ENCODE assay signal across 28 cellular contexts in genomic region chr12:75939016-75939642, GRCh38.
DNase-seq lines count a peak whose midpoint lies in the region; ATAC-seq, FAIRE-seq and TF ChIP-seq lines count a peak whose summit lies in the region.
"Had no signal": no experiment of that assay in that cellular context is flagged by ENCODE, and none has a peak within 500 bp of the region (broad histone marks: within the 10 kb centered on the region; RNA-seq: fewer than 3 reads in every experiment).

No MANE protein-coding gene starts in this region.

- FAIRE-seq in endothelial cell of umbilical vein (lab: Jason Lieb, UNC): no peak
- FAIRE-seq: endometrium, GM18507, GM19239, HTR-8/SVneo had no signal

- POLR2A ChIA-PET in Panc1 (lab: Charles Lee): no interaction called here
- POLR2A ChIA-PET in endothelial cell of umbilical vein (lab: Charles Lee): no interaction called here

- no peaks in the 10 kb centered on the region for H3K36me3 ChIP-seq in Panc1 (ENCODE audit: control insufficient read depth, insufficient read depth, low read length)
- no peaks in the 10 kb centered on the region for H3K36me3 ChIP-seq in endothelial cell of umbilical vein (ENCODE audit: control insufficient read depth in 2 of 2, extremely low read depth in 1 of 2, insufficient read depth in 2 of 2, low read length in 2 of 2)
- no peaks in the 10 kb centered on the region for H3K36me3 ChIP-seq in mammary epithelial cell (ENCODE audit: insufficient read depth, low read length)
- H3K36me3 ChIP-seq: gastroesophageal sphincter had no signal

- peaks cover 8% of the 10 kb centered on the region; the same call in 1 of the 2 replicates for H3K9me3 ChIP-seq in Panc1 (ENCODE audit: control insufficient read depth, insufficient read depth, low read depth, low read length)
- H3K9me3 ChIP-seq in endothelial cell of umbilical vein (replicated peaks; ENCODE audit: control insufficient read depth, insufficient read depth, low read length): no peaks in the 10 kb centered on the region
- H3K9me3 ChIP-seq in mammary epithelial cell (replicated peaks; ENCODE audit: insufficient read depth, low read length): no peaks in the 10 kb centered on the region
- H3K9me3 ChIP-seq: gastroesophageal sphincter had no signal

- no peaks in the 10 kb centered on the region for H4K20me1 ChIP-seq in endothelial cell of umbilical vein (replicated peaks; ENCODE audit: control insufficient read depth, extremely low read depth, insufficient read depth, low read length)
- no peaks in the 10 kb centered on the region for H4K20me1 ChIP-seq in mammary epithelial cell (ENCODE audit: insufficient read depth, low read length)

- H3K27me3 ChIP-seq in Panc1 (ENCODE audit: control insufficient read depth, insufficient read depth, low read length) (no peaks in the 10 kb centered on the region), endothelial cell of umbilical vein (ENCODE audit: control insufficient read depth in 2 of 2, insufficient read depth in 2 of 2, low read length in 2 of 2) (no peaks in the 10 kb centered on the region), mammary epithelial cell (ENCODE audit: insufficient read depth, low read length) (no peaks in the 10 kb centered on the region)
- H3K27me3 ChIP-seq: dorsolateral prefrontal cortex, gastroesophageal sphincter had no signal

- no peak overlapping the region for H3K4me3 Mint-ChIP-seq in activated CD8-positive, alpha-beta memory T cell treated with anti-CD3 and anti-CD28 coated beads, Interleukin-2, amount 10 ng/mL, durations not matched to agents 7 days and 5 days
- H3K4me3 Mint-ChIP-seq: activated T-cell treated with anti-CD3 and anti-CD28 coated beads, Interleukin-2, amount 50 U/mL, for 4 hours; CD4-positive, alpha-beta memory T cell; central memory CD8-positive, alpha-beta T cell; nephron progenitor cell had no signal

- intact Hi-C loops in Panc1 (cut with micrococcal nuclease; ENCODE audit: unreplicated experiment): no loop called here
- intact Hi-C loops in endothelial cell of umbilical vein (cut with micrococcal nuclease): loop anchor here (1.0 kb wide), 1 partner anchor 92 kb away; the partner anchor contains the start of gene PHLDA1
- intact Hi-C loops in mammary epithelial cell (cut with micrococcal nuclease): no loop called here

- TF ChIP-seq POLR2A in endothelial cell of umbilical vein (IDR thresholded peaks at IDR 0.05; ENCODE audit: low read depth, low read length): no peak

- in situ Hi-C loops in Panc1 (cut with HindIII; ENCODE audit: low pct_unique_long_range_greater_than_20kb, low sequenced_read_pairs) (no loop called here), mammary epithelial cell (cut with MboI; ENCODE audit: low sequenced_read_pairs in 2 of 2) (no loop called here)

- WGBS in mammary epithelial cell (ENCODE audit: low coverage, missing lambda C conversion rate): 95% methylated on average over 5 of the region's 5 CpGs

- TF ChIP-seq CTCF in Panc1 (IDR thresholded peaks at IDR 0.05): no peak
- no peak for TF ChIP-seq CTCF in endothelial cell of umbilical vein (IDR thresholded peaks at IDR 0.05; ENCODE audit: extremely low read depth in 1 of 2, insufficient read depth in 1 of 2, low read depth in 1 of 2, low read length in 2 of 2)
- no peak for TF ChIP-seq CTCF in mammary epithelial cell (conservative IDR thresholded peaks at IDR 0.05 in 1 of 2, IDR thresholded peaks at IDR 0.05 in 1 of 2; ENCODE audit: extremely low read depth in 1 of 2, insufficient read depth in 1 of 2, low read depth in 1 of 2, low read length in 2 of 2)

- no peaks in the 10 kb centered on the region for H3K9me1 ChIP-seq in endothelial cell of umbilical vein (replicated peaks; ENCODE audit: control insufficient read depth, extremely low read depth, insufficient read depth, low read length)

- peak; percentile 22 for ATAC-seq in activated CD8-positive, alpha-beta memory T cell treated with anti-CD3 and anti-CD28 coated beads, Interleukin-2, amount 10 ng/mL, durations not matched to agents 7 days and 5 days
- ATAC-seq in Panc1 (no peak), HG02973 (IDR thresholded peaks at IDR 0.05; ENCODE audit: unreplicated experiment) (no peak)
- ATAC-seq in stimulated activated naive CD8-positive, alpha-beta T cell treated with anti-CD3 and anti-CD28 coated beads, Interleukin-15, Interleukin-2, amounts not matched to agents 100 U/mL and 50 U/mL, for 24 hours: peak; percentile 39
- ATAC-seq: gastroesophageal sphincter had no signal

- H3K4me1 Mint-ChIP-seq in activated CD8-positive, alpha-beta memory T cell treated with anti-CD3 and anti-CD28 coated beads, Interleukin-2, amount 10 ng/mL, durations not matched to agents 7 days and 5 days: peaks cover 21% of the 10 kb centered on the region

- H3K9ac ChIP-seq in endothelial cell of umbilical vein (replicated peaks; ENCODE audit: extremely low read depth, insufficient read depth, low read length) (no peak overlapping the region), mammary epithelial cell (ENCODE audit: insufficient read depth, low read length) (no peak overlapping the region)

- no peak for DNase-seq in activated CD8-positive, alpha-beta memory T cell treated with anti-CD3 and anti-CD28 coated beads, Interleukin-2, amount 10 ng/mL, durations not matched to agents 7 days and 5 days
- DNase-seq in activated CD8-positive, alpha-beta memory T cell treated with anti-CD3 and anti-CD28 coated beads, Interleukin-2, amount 50 U/mL, for 4 hours: no peak
- DNase-seq in Panc1 (ENCODE audit: low read depth, low spot score) (no peak), endothelial cell of umbilical vein (ENCODE audit: low read depth, low spot score) (peak; percentile 61), mammary epithelial cell (no peak), cortex of kidney (lab: John Stamatoyannopoulos, UW) (no peak)
- DNase-seq in stimulated activated naive CD8-positive, alpha-beta T cell treated with anti-CD3 and anti-CD28 coated beads, Interleukin-15, Interleukin-2, amounts not matched to agents 100 U/mL and 50 U/mL, for 24 hours: no peak
- DNase-seq: activated T-cell treated with anti-CD3 and anti-CD28 coated beads, Interleukin-2, amount 50 U/mL, for 4 hours; CD4-positive, alpha-beta memory T cell; dorsolateral prefrontal cortex; hippocampal formation; KBM-7; NCI-H1092 treated with DMSO at 0.1 percent for 48 hours; NCI-H187; NCI-H526; nephron progenitor cell; SIG-M5; stimulated activated naive CD4-positive, alpha-beta T cell; T-helper 9 cell had no signal

- dilution Hi-C loops in endothelial cell of umbilical vein (cut with MboI; ENCODE audit: extremely low pct_ligation_motif_present, low sequenced_read_pairs) (no loop called here), mammary epithelial cell (cut with HindIII; ENCODE audit: low sequenced_read_pairs) (no loop called here)

- H3K4me3 ChIP-seq in Panc1 (ENCODE audit: low read depth in 2 of 2, low read length in 2 of 2): no peak overlapping the region
- peak overlapping the region in 1 of 3 experiments; percentile 19 for H3K4me3 ChIP-seq in endothelial cell of umbilical vein (replicated peaks in 1 of 3; ENCODE audit: insufficient read depth in 1 of 3, low read depth in 1 of 3, low read length in 3 of 3)
- no peak overlapping the region for H3K4me3 ChIP-seq in mammary epithelial cell (replicated peaks in 1 of 3; ENCODE audit: insufficient read depth in 1 of 3, low read depth in 2 of 3, low read length in 3 of 3)
- H3K4me3 ChIP-seq: dorsolateral prefrontal cortex, gastroesophageal sphincter, lung, skin epidermis had no signal

- H3K36me3 Mint-ChIP-seq in activated CD8-positive, alpha-beta memory T cell treated with anti-CD3 and anti-CD28 coated beads, Interleukin-2, amount 10 ng/mL, durations not matched to agents 7 days and 5 days: peaks cover 9% of the 10 kb centered on the region
- H3K36me3 Mint-ChIP-seq: CD4-positive, alpha-beta memory T cell had no signal

- H3K4me1 ChIP-seq in Panc1 (ENCODE audit: control insufficient read depth, insufficient read depth, low read length): peaks cover 6% of the 10 kb centered on the region
- peaks cover 27% of the 10 kb centered on the region for H3K4me1 ChIP-seq in endothelial cell of umbilical vein (ENCODE audit: control insufficient read depth, extremely low read depth, insufficient read depth, low read length)
- H3K4me1 ChIP-seq in mammary epithelial cell (ENCODE audit: insufficient read depth, low read length): peaks cover 17% of the 10 kb centered on the region

- H3K4me2 ChIP-seq in endothelial cell of umbilical vein (ENCODE audit: insufficient read depth, low read length): peak overlapping the region; percentile 61
- no peak overlapping the region for H3K4me2 ChIP-seq in mammary epithelial cell (ENCODE audit: insufficient read depth, low read depth, low read length)

- H3K27me3 Mint-ChIP-seq in activated CD8-positive, alpha-beta memory T cell treated with anti-CD3 and anti-CD28 coated beads, Interleukin-2, amount 10 ng/mL, durations not matched to agents 7 days and 5 days: no peaks in the 10 kb centered on the region
- H3K27me3 Mint-ChIP-seq: CD4-positive, alpha-beta memory T cell; central memory CD8-positive, alpha-beta T cell had no signal

- H3K27ac ChIP-seq in Panc1 (ENCODE audit: low read length) (peak overlapping the region; percentile 73), endothelial cell of umbilical vein (ENCODE audit: insufficient read depth, low read depth, low read length) (peak overlapping the region; percentile 44), mammary epithelial cell (ENCODE audit: insufficient read depth, low read depth, low read length) (no peak overlapping the region)
- H3K27ac ChIP-seq: dorsolateral prefrontal cortex, gastroesophageal sphincter, skin epidermis had no signal

- CTCF ChIA-PET in activated CD8-positive, alpha-beta memory T cell treated with anti-CD3 and anti-CD28 coated beads, Interleukin-2, amount 10 ng/mL, durations not matched to agents 7 days and 5 days (lab: Charles Lee): interaction anchor here (1.1 to 3.0 kb wide), 2 partner anchors 30 to 91 kb away, joined by 3 to 14 read pairs; partner anchors contain the start of gene PHLDA1
- CTCF ChIA-PET in Panc1 (lab: Charles Lee) (no interaction called here), endothelial cell of umbilical vein (lab: Charles Lee) (interaction anchor here (1.2 kb wide), 2 partner anchors 20 to 41 kb away, joined by 3 read pairs; no protein-coding TSS in a partner anchor), mammary epithelial cell (lab: Charles Lee; ENCODE audit: low non-redundant PET) (no interaction called here)

- BruUV-seq in Panc1 (replicated peaks; lab: Mats Ljungman, UMichigan) (no TSS peak), endothelial cell of umbilical vein (replicated peaks; lab: Mats Ljungman, UMichigan) (no TSS peak), mammary epithelial cell (replicated peaks; lab: Mats Ljungman, UMichigan) (no TSS peak)

- peaks cover 2% of the 10 kb centered on the region for H3K9me3 Mint-ChIP-seq in activated CD8-positive, alpha-beta memory T cell treated with anti-CD3 and anti-CD28 coated beads, Interleukin-2, amount 10 ng/mL, durations not matched to agents 7 days and 5 days (ENCODE audit: low read depth)
- H3K9me3 Mint-ChIP-seq: activated T-cell treated with anti-CD3 and anti-CD28 coated beads, Interleukin-2, amount 50 U/mL, for 4 hours; CD4-positive, alpha-beta memory T cell; central memory CD8-positive, alpha-beta T cell had no signal

- H2AFZ ChIP-seq in endothelial cell of umbilical vein (ENCODE audit: low read depth, low read length) (peak overlapping the region; percentile 96), mammary epithelial cell (ENCODE audit: low read depth, low read length) (no peak overlapping the region)

- no peak overlapping the region for H3K27ac Mint-ChIP-seq in activated CD8-positive, alpha-beta memory T cell treated with anti-CD3 and anti-CD28 coated beads, Interleukin-2, amount 10 ng/mL, durations not matched to agents 7 days and 5 days
- H3K27ac Mint-ChIP-seq: nephron progenitor cell had no signal

- H3K79me2 ChIP-seq in endothelial cell of umbilical vein (ENCODE audit: control insufficient read depth, insufficient read depth, low read length): no peaks in the 10 kb centered on the region
- no peaks in the 10 kb centered on the region for H3K79me2 ChIP-seq in mammary epithelial cell (ENCODE audit: insufficient read depth, low read length)

Comparison
In these comparisons a context has a peak if more than half of its experiments do, and no peak if none do; other contexts are left out.
1. ATAC-seq: peak in activated CD8-positive, alpha-beta memory T cell treated with anti-CD3 and anti-CD28 coated beads, Interleukin-2, amount 10 ng/mL, durations not matched to agents 7 days and 5 days (single experiment) and stimulated activated naive CD8-positive, alpha-beta T cell treated with anti-CD3 and anti-CD28 coated beads, Interleukin-15, Interleukin-2, amounts not matched to agents 100 U/mL and 50 U/mL, for 24 hours (single experiment); none in Panc1 (single experiment) and HG02973 (single experiment).
2. CTCF ChIA-PET loops: an anchor here in activated CD8-positive, alpha-beta memory T cell treated with anti-CD3 and anti-CD28 coated beads, Interleukin-2, amount 10 ng/mL, durations not matched to agents 7 days and 5 days (1.1 to 3.0 kb wide) and endothelial cell of umbilical vein (1.2 kb wide); none called in Panc1 and mammary epithelial cell.